Comparison of ENCODE assay signal across 1 cellular context in the genomic region with DNA sequence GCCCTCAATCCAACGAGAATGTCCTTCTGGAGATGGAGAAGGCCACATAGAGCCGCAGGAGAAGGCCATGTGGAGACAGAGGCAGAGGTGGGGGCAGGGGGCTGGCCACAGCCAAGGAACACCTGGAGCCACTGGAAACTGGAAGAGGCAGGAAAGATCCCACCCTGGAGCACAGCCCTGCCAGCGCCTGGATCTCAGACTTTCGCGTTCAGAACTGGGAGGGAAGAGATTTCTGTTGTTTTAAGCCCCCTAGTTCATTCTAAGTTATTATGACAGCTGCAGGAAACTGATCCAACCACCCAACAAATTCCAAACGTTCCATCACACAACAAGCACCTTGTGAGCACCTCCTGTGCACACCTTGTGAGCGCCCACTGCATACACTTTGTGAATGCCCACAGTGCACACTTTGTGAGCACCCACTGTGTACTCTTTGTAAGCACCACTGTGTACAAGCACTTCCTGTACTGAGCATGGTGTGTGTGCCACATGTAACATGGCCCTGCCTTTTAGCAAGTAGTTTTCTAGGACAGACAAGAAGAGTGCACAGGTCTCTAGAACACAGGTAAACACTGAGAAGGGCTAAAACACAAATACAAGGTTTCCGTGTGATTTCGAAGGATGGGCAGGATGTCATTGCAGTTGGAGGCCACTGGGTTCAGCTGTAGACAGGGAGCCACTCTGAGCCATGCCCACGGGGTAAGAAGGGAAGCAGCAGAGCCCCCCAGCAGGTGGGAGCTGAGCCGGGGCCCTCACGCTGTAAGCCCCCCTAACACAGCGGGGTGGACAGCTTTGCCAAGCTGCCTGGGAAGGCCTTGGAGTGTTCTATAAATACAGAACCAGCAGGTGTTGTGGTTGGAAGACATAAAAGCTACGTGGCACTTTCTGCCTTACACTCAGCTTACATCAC.
TF ChIP-seq lines count a peak whose summit lies in the region.

No MANE protein-coding gene starts in this region.

TF ChIP-seq in HCT116, 20 proteins besides CTCF, POLR2A, EP300 and RAD21 (continued from another document):
- TF ChIP-seq, protein P1, sequence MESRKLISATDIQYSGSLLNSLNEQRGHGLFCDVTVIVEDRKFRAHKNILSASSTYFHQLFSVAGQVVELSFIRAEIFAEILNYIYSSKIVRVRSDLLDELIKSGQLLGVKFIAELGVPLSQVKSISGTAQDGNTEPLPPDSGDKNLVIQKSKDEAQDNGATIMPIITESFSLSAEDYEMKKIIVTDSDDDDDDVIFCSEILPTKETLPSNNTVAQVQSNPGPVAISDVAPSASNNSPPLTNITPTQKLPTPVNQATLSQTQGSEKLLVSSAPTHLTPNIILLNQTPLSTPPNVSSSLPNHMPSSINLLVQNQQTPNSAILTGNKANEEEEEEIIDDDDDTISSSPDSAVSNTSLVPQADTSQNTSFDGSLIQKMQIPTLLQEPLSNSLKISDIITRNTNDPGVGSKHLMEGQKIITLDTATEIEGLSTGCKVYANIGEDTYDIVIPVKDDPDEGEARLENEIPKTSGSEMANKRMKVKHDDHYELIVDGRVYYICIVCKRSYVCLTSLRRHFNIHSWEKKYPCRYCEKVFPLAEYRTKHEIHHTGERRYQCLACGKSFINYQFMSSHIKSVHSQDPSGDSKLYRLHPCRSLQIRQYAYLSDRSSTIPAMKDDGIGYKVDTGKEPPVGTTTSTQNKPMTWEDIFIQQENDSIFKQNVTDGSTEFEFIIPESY (IDR thresholded peaks at IDR 0.05; ENCODE audit: extremely low read depth, insufficient replicate concordance, low read length): no peak
- TF ChIP-seq, protein P2, sequence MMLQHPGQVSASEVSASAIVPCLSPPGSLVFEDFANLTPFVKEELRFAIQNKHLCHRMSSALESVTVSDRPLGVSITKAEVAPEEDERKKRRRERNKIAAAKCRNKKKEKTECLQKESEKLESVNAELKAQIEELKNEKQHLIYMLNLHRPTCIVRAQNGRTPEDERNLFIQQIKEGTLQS (IDR thresholded peaks at IDR 0.05): no peak
- TF ChIP-seq YY1 (IDR thresholded peaks at IDR 0.05; ENCODE audit: extremely low read depth, insufficient replicate concordance, low read depth, low read length) (no peak), FOSL1 (IDR thresholded peaks at IDR 0.05; ENCODE audit: low read depth) (no peak), SRF (IDR thresholded peaks at IDR 0.05; ENCODE audit: low read depth) (no peak), ZNF274 (IDR thresholded peaks at IDR 0.05; ENCODE audit: low read depth, low read length) (no peak)
- TF ChIP-seq, protein P3, sequence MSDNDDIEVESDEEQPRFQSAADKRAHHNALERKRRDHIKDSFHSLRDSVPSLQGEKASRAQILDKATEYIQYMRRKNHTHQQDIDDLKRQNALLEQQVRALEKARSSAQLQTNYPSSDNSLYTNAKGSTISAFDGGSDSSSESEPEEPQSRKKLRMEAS (IDR thresholded peaks at IDR 0.05): no peak
